1 cellular context compared by ENCODE assay signal in genomic region chr15:65085990-65086679, GRCh38.
TF ChIP-seq lines count a peak whose summit lies in the region.

No MANE protein-coding gene starts in this region.

TF ChIP-seq in GM23338, 12 proteins besides CTCF, POLR2A, EP300 and RAD21 (continued from another document):
- TF ChIP-seq ZNF462 (CRISPR knock-in tag; IDR thresholded peaks at IDR 0.05) (no peak), REST (IDR thresholded peaks at IDR 0.05; ENCODE audit: unreplicated experiment) (no peak), CREB1 (CRISPR knock-in tag; IDR thresholded peaks at IDR 0.05; ENCODE audit: low read depth) (no peak), STAT1 (IDR thresholded peaks at IDR 0.05; ENCODE audit: unreplicated experiment) (no peak), NANOG (IDR thresholded peaks at IDR 0.05; ENCODE audit: borderline replicate concordance) (no peak), ZNF331 (CRISPR knock-in tag; IDR thresholded peaks at IDR 0.05; ENCODE audit: low read depth) (no peak), POLR2AphosphoS5 (IDR thresholded peaks at IDR 0.05; ENCODE audit: low read depth) (no peak), EZH2phosphoT487 (IDR thresholded peaks at IDR 0.05; ENCODE audit: unreplicated experiment) (no peak), EZH2 (IDR thresholded peaks at IDR 0.05; ENCODE audit: low read depth, unreplicated experiment) (no peak), ZNF114 (CRISPR knock-in tag; IDR thresholded peaks at IDR 0.05) (no peak), JUNB (IDR thresholded peaks at IDR 0.05; ENCODE audit: unreplicated experiment) (no peak)
